8 cellular contexts compared by ENCODE assay signal in the genomic region with DNA sequence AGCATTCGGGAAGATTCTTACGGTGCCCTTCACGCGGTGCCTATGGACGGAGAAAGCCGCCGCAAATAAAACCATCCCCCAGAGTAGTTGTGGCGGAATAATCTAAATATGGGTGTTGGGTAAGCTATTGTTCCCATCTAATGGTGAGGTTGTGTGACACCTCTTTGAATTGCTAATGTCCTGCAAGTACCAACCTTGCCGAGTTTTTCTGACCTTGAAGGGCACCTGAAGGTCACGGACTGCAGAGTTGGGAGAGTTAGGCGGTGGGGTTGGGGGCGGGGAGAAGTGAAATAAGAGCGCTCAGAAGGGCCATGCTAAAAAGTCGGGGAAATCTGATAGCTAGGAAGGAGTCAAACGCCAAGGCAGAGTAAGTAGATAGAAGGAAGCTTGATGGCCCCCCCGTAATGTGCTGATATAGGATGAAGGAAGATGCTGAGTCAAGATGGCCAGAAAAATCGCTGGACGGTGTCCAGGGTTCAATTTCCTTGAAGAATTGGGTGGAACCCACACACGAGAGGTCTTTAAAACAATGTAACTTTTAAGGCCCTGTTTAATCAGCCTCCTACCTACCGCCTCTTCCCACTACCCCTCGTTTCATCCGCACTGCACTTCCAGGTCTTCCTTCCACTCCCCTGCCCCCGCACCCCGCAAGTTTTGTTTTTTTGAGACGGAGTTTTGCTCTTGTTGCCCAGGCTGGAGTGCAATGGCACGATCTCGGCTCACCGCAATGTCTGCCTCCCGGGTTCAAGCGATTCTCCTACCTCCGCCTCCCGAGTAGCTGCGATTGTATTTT. TPM values are rescaled to one million over a fixed set of nuclear protein-coding genes. Genes with fewer than 3 reads are reported as not detected.
DNase-seq lines count a peak whose midpoint lies in the region; TF ChIP-seq lines count a peak whose summit lies in the region.

No MANE protein-coding gene starts in this region.

- 13 to 14% methylated on average over 30 to 33 of the region's 33 CpGs for WGBS in GM23248 (ENCODE audit: low coverage in 1 of 2, low lambda C conversion rate in 2 of 2, missing lambda C conversion rate in 2 of 2), 2 experiments

- H3K4me1 ChIP-seq in GM23248 (ENCODE audit: insufficient read depth) (0 out of 2 replicates have a peak, but pooled peaks cover 5% of the 10 kb centered on the region), ascending aorta (peaks cover 0 to 10% of the 10 kb centered on the region in 2 donors), iPS-15b (ENCODE audit: control insufficient read depth, insufficient read depth, low read length) (peaks cover 14% of the 10 kb centered on the region)

- H3K36me3 ChIP-seq in GM23248 (ENCODE audit: low read depth) (no peaks in the 10 kb centered on the region), ascending aorta (no peaks in the 10 kb centered on the region), iPS-15b (ENCODE audit: control insufficient read depth, insufficient read depth, low read length) (no peaks in the 10 kb centered on the region)

- H3K9me3 ChIP-seq in GM23248 (ENCODE audit: low read depth) (no peaks in the 10 kb centered on the region), ascending aorta (no peaks in the 10 kb centered on the region), iPS-15b (ENCODE audit: control insufficient read depth, insufficient read depth, low read length) (no peaks in the 10 kb centered on the region)

- H3K9ac ChIP-seq in GM23248, result peak overlapping the region; percentile 87
- peak overlapping the region; percentile 76 for H3K9ac ChIP-seq in iPS-15b (ENCODE audit: low read depth, low read length)

- peak overlapping the region; percentile 92 for H2AFZ ChIP-seq in GM23248

- H3K4me3 ChIP-seq in GM23248 (peak overlapping the region; percentile 87), ascending aorta (peak overlapping the region; percentile 73 to 90), iPS-15b (ENCODE audit: low read depth, low read length) (peak overlapping the region; percentile 83), skeletal muscle cell (ENCODE audit: low read depth, low read length) (peak overlapping the region; percentile 79)

- peaks cover 9% of the 10 kb centered on the region for H3F3A ChIP-seq in GM23248 (ENCODE audit: insufficient read depth)

- H3K27ac ChIP-seq in GM23248 (peak overlapping the region; percentile 67), ascending aorta (peak overlapping the region; percentile 76 to 87)

- H3K27me3 ChIP-seq in GM23248 (replicated peaks; ENCODE audit: insufficient read depth), result no peaks in the 10 kb centered on the region
- no peaks in the 10 kb centered on the region for H3K27me3 ChIP-seq in ascending aorta
- no peaks in the 10 kb centered on the region for H3K27me3 ChIP-seq in iPS-15b (ENCODE audit: control insufficient read depth, insufficient read depth, low read length)

- intact Hi-C loops in ascending aorta (cut with DNase I), result loop anchor here (2.0 to 10.0 kb wide), 2 partner anchors 29 to 1403 kb away; no protein-coding TSS in a partner anchor

- H3K4me2 ChIP-seq in GM23248 (ENCODE audit: unreplicated experiment), result peak overlapping the region; percentile 94

- peak; percentile 25 for DNase-seq in NCI-H510A treated with DMSO at 0.1 percent for 48 hours (lab: John Stamatoyannopoulos, UW)
- no peak for DNase-seq in NCI-H510A (lab: John Stamatoyannopoulos, UW)
- DNase-seq in GM23248, result peak; percentile 64
- peak; percentile 11 for DNase-seq in NCI-H1105 (lab: John Stamatoyannopoulos, UW)
- DNase-seq in ascending aorta (ENCODE audit: low spot score in 2 of 2), result no peak
- no peak for DNase-seq in skeletal muscle cell (ENCODE audit: low read depth)
- no peak for DNase-seq in activated effector memory CD4-positive, alpha-beta T cell treated with anti-CD3 and anti-CD28 coated beads, Interleukin-2, amount 50 U/mL, for 16 hours

- no peaks in the 10 kb centered on the region for H3K9me2 ChIP-seq in GM23248 (ENCODE audit: insufficient read depth)

- in situ Hi-C loops in GM23248 (cut with MboI), result no loop called here

- H3K79me2 ChIP-seq in GM23248 (ENCODE audit: insufficient read depth), result peaks cover 38% of the 10 kb centered on the region

- TF ChIP-seq CTCF in ascending aorta (IDR thresholded peaks at IDR 0.05), result no peak

- no peaks in the 10 kb centered on the region for H4K20me1 ChIP-seq in GM23248 (ENCODE audit: insufficient read depth)

RNA-seq across cellular contexts. Expression of a gene that starts 0.6 kb away (rescaled TPM):
- 3.9 and 9.6 TPM in 2 replicates for total RNA-seq in GM23248 (2014; rRNA removed; shearing (Covaris generic))
- polyA plus RNA-seq in GM23248 (2016; fragmentation: Nextera tagmentation; extraction: Ambion mirVana), result 4.1 and 4.6 TPM in 2 replicates
- total RNA-seq in ascending aorta, result not detected

RNA-seq across cellular contexts. Expression of a gene that starts 0.7 kb away (rescaled TPM):
- 21.3 and 25.0 TPM in 2 replicates for total RNA-seq in GM23248 (2014; rRNA removed; shearing (Covaris generic))
- 23.0 and 26.0 TPM in 2 replicates for polyA plus RNA-seq in GM23248 (2016; fragmentation: Nextera tagmentation; extraction: Ambion mirVana)
- 54.5 TPM for total RNA-seq in ascending aorta

Comparison
In these comparisons a context has a peak if more than half of its experiments do, and no peak if none do; other contexts are left out.
1. DNase-seq: peak in NCI-H510A treated with DMSO at 0.1 percent for 48 hours (single experiment), GM23248 (single experiment) and NCI-H1105 (single experiment); none in NCI-H510A (single experiment), ascending aorta (0 of 2), skeletal muscle cell (single experiment) and activated effector memory CD4-positive, alpha-beta T cell treated with anti-CD3 and anti-CD28 coated beads, Interleukin-2, amount 50 U/mL, for 16 hours (single experiment).
2. Peak in every context shown above with its lines, with median percentiles within 50 percentile points of each other: H3K4me3 ChIP-seq.